1 cellular context compared by ENCODE assay signal in the genomic region with DNA sequence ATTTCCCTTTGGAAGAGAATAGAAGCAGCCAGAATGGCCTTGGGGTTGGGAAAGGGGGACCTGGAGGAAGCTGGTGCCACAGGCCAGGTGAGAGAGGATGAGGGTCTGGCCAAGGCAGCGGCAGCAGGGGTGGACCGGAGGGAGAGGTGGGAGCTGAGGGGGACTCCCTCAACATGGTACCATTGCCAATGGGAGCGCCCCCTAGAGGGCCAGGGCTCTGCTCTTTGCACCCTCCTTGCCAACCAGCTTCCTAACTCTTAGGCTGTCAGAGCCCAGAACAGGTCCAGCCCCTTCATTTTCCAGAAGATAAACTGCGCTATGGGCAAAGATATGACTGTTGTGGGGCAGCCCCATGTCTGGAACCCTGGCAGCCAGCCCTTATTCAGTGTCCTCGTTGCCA.
TF ChIP-seq lines count a peak whose summit lies in the region.

No MANE protein-coding gene starts in this region.

TF ChIP-seq in GM23338, 12 proteins besides CTCF, POLR2A, EP300 and RAD21 (continued from another document):
- TF ChIP-seq, protein P1, sequence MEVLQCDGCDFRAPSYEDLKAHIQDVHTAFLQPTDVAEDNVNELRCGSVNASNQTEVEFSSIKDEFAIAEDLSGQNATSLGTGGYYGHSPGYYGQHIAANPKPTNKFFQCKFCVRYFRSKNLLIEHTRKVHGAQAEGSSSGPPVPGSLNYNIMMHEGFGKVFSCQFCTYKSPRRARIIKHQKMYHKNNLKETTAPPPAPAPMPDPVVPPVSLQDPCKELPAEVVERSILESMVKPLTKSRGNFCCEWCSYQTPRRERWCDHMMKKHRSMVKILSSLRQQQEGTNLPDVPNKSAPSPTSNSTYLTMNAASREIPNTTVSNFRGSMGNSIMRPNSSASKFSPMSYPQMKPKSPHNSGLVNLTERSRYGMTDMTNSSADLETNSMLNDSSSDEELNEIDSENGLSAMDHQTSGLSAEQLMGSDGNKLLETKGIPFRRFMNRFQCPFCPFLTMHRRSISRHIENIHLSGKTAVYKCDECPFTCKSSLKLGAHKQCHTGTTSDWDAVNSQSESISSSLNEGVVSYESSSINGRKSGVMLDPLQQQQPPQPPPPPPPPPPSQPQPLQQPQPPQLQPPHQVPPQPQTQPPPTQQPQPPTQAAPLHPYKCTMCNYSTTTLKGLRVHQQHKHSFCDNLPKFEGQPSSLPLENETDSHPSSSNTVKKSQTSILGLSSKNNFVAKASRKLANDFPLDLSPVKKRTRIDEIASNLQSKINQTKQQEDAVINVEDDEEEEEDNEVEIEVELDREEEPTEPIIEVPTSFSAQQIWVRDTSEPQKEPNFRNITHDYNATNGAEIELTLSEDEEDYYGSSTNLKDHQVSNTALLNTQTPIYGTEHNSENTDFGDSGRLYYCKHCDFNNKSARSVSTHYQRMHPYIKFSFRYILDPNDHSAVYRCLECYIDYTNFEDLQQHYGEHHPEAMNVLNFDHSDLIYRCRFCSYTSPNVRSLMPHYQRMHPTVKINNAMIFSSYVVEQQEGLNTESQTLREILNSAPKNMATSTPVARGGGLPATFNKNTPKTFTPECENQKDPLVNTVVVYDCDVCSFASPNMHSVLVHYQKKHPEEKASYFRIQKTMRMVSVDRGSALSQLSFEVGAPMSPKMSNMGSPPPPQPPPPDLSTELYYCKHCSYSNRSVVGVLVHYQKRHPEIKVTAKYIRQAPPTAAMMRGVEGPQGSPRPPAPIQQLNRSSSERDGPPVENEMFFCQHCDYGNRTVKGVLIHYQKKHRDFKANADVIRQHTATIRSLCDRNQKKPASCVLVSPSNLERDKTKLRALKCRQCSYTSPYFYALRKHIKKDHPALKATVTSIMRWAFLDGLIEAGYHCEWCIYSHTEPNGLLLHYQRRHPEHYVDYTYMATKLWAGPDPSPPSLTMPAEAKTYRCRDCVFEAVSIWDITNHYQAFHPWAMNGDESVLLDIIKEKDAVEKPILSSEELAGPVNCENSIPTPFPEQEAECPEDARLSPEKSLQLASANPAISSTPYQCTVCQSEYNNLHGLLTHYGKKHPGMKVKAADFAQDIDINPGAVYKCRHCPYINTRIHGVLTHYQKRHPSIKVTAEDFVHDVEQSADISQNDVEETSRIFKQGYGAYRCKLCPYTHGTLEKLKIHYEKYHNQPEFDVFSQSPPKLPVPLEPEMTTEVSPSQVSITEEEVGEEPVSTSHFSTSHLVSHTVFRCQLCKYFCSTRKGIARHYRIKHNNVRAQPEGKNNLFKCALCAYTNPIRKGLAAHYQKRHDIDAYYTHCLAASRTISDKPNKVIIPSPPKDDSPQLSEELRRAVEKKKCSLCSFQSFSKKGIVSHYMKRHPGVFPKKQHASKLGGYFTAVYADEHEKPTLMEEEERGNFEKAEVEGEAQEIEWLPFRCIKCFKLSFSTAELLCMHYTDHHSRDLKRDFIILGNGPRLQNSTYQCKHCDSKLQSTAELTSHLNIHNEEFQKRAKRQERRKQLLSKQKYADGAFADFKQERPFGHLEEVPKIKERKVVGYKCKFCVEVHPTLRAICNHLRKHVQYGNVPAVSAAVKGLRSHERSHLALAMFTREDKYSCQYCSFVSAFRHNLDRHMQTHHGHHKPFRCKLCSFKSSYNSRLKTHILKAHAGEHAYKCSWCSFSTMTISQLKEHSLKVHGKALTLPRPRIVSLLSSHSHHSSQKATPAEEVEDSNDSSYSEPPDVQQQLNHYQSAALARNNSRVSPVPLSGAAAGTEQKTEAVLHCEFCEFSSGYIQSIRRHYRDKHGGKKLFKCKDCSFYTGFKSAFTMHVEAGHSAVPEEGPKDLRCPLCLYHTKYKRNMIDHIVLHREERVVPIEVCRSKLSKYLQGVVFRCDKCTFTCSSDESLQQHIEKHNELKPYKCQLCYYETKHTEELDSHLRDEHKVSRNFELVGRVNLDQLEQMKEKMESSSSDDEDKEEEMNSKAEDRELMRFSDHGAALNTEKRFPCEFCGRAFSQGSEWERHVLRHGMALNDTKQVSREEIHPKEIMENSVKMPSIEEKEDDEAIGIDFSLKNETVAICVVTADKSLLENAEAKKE (CRISPR knock-in tag; IDR thresholded peaks at IDR 0.05) = no peak
- TF ChIP-seq, protein P2, sequence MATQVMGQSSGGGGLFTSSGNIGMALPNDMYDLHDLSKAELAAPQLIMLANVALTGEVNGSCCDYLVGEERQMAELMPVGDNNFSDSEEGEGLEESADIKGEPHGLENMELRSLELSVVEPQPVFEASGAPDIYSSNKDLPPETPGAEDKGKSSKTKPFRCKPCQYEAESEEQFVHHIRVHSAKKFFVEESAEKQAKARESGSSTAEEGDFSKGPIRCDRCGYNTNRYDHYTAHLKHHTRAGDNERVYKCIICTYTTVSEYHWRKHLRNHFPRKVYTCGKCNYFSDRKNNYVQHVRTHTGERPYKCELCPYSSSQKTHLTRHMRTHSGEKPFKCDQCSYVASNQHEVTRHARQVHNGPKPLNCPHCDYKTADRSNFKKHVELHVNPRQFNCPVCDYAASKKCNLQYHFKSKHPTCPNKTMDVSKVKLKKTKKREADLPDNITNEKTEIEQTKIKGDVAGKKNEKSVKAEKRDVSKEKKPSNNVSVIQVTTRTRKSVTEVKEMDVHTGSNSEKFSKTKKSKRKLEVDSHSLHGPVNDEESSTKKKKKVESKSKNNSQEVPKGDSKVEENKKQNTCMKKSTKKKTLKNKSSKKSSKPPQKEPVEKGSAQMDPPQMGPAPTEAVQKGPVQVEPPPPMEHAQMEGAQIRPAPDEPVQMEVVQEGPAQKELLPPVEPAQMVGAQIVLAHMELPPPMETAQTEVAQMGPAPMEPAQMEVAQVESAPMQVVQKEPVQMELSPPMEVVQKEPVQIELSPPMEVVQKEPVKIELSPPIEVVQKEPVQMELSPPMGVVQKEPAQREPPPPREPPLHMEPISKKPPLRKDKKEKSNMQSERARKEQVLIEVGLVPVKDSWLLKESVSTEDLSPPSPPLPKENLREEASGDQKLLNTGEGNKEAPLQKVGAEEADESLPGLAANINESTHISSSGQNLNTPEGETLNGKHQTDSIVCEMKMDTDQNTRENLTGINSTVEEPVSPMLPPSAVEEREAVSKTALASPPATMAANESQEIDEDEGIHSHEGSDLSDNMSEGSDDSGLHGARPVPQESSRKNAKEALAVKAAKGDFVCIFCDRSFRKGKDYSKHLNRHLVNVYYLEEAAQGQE (IDR thresholded peaks at IDR 0.05; ENCODE audit: unreplicated experiment) = no peak
